23 cellular contexts compared by ENCODE assay signal in the genomic region with DNA sequence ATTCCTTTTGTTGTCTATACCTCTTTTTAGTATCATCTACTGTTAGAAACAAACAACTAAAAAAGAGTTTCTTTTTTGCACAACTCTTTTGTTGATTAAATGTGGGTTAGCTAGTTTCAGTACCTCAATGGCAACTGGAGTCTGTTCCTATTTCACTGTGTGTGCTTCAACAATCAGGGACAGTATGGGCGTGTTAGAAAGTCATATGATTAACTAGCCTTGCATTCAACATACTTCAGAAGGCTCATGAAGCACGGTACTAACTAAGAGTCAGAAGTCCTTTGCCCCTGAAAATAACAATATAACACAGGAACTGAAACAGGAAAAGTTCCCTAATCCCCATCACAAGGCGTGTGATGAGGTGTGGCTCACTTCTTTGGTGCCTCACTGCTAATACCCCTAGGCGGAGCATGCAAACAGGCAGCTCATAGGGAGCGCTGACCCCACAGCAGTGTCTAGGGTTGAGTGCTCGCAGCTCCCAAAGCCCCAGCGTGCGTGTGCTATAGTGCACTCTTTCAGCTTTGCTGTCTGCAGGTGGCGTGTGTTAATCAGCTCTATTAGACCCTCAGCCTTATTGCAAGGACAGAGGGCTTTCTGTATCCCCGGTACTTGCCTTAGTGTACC.
"Had no signal": no experiment of that assay in that cellular context is flagged by ENCODE, and none has a peak within 500 bp of the region (broad histone marks: within the 10 kb centered on the region; RNA-seq: fewer than 3 reads in every experiment).

No MANE protein-coding gene starts in this region.

- H3K4me1 ChIP-seq: foreskin keratinocyte, spleen had no signal

- H2AFZ ChIP-seq: hepatocyte had no signal

- H3K4me3 Mint-ChIP-seq: activated B cell treated with CpG ODN at 0.5 μM for 24 hours; activated CD8-positive, alpha-beta T cell treated with anti-CD3 and anti-CD28 coated beads, Interleukin-2, amount 10 ng/mL, durations not matched to agents 7 days and 5 days; activated naive CD4-positive, alpha-beta T cell treated with anti-CD3 and anti-CD28 coated beads for 36 hours; activated naive CD8-positive, alpha-beta T cell treated with anti-CD3 and anti-CD28 coated beads, Interleukin-2, amount 50 U/mL, for 24 hours; activated T-cell treated with anti-CD3 and anti-CD28 coated beads, Interleukin-2, amount 50 U/mL, for 24 hours; brain; endodermal cell; mesothelial cell of epicardium; nephron; T-helper 2 cell treated with Interferon-gamma antibody and Interleukin-4, amounts not matched to agents 5 μg/mL and 100 μg/mL, for 36 hours had no signal

- H3K4me2 ChIP-seq: hepatocyte had no signal

- H3K79me2 ChIP-seq: hepatocyte had no signal

- H3K27me3 Mint-ChIP-seq: activated B cell treated with CpG ODN at 0.5 μM for 24 hours; activated naive CD8-positive, alpha-beta T cell treated with anti-CD3 and anti-CD28 coated beads, Interleukin-2, amount 50 U/mL, for 24 hours; activated T-cell treated with anti-CD3 and anti-CD28 coated beads, Interleukin-2, amount 50 U/mL, for 24 hours; brain had no signal

- H3K36me3 ChIP-seq: spleen had no signal

- ATAC-seq: activated CD8-positive, alpha-beta T cell treated with anti-CD3 and anti-CD28 coated beads, Interleukin-2, amount 10 ng/mL, durations not matched to agents 7 days and 5 days; activated naive CD8-positive, alpha-beta T cell treated with anti-CD3 and anti-CD28 coated beads, Interleukin-2, amount 50 U/mL, for 24 hours; foreskin keratinocyte; left colon had no signal

- H3K27ac Mint-ChIP-seq: activated B cell treated with CpG ODN at 0.5 μM for 24 hours; activated CD8-positive, alpha-beta T cell treated with anti-CD3 and anti-CD28 coated beads, Interleukin-2, amount 10 ng/mL, durations not matched to agents 7 days and 5 days; activated naive CD4-positive, alpha-beta T cell treated with anti-CD3 and anti-CD28 coated beads for 36 hours; activated naive CD8-positive, alpha-beta T cell treated with anti-CD3 and anti-CD28 coated beads, Interleukin-2, amount 50 U/mL, for 24 hours; activated T-cell treated with anti-CD3 and anti-CD28 coated beads, Interleukin-2, amount 50 U/mL, for 24 hours; brain; endodermal cell; mesothelial cell of epicardium; nephron; T-helper 2 cell treated with Interferon-gamma antibody and Interleukin-4, amounts not matched to agents 5 μg/mL and 100 μg/mL, for 36 hours had no signal

- DNase-seq: activated B cell treated with CpG ODN at 0.5 μM for 24 hours; activated CD4-positive, alpha-beta T cell treated with anti-CD3 and anti-CD28 coated beads for 4 hours; activated CD8-positive, alpha-beta T cell treated with anti-CD3 and anti-CD28 coated beads, Interleukin-2, amount 10 ng/mL, durations not matched to agents 7 days and 5 days; activated naive CD4-positive, alpha-beta T cell treated with anti-CD3 and anti-CD28 coated beads for 36 hours; activated naive CD8-positive, alpha-beta T cell treated with anti-CD3 and anti-CD28 coated beads, Interleukin-2, amount 50 U/mL, for 24 hours; activated T-cell treated with anti-CD3 and anti-CD28 coated beads, Interleukin-2, amount 50 U/mL, for 24 hours; anterior cingulate cortex; caudate nucleus; endodermal cell; foreskin keratinocyte; islet precursor cell; left colon; nucleus accumbens; posterior cingulate gyrus; spleen; stimulated activated naive CD4-positive, alpha-beta T cell had no signal

- H3K27me3 ChIP-seq: foreskin keratinocyte, hepatocyte, spleen had no signal

- H3K36me3 Mint-ChIP-seq: brain, mesothelial cell of epicardium had no signal

- H3K9me3 Mint-ChIP-seq: activated B cell treated with CpG ODN at 0.5 μM for 24 hours; activated T-cell treated with anti-CD3 and anti-CD28 coated beads, Interleukin-2, amount 50 U/mL, for 24 hours; brain; endodermal cell; mesothelial cell of epicardium; nephron; T-helper 2 cell treated with Interferon-gamma antibody and Interleukin-4, amounts not matched to agents 5 μg/mL and 100 μg/mL, for 36 hours had no signal

- H3K4me1 Mint-ChIP-seq: activated B cell treated with CpG ODN at 0.5 μM for 24 hours; activated naive CD8-positive, alpha-beta T cell treated with anti-CD3 and anti-CD28 coated beads, Interleukin-2, amount 50 U/mL, for 24 hours; brain; endodermal cell; mesothelial cell of epicardium; nephron had no signal

- H3K4me3 ChIP-seq: hepatocyte, lung, spleen had no signal

- H3K27ac ChIP-seq: epithelial cell of prostate, foreskin keratinocyte, hepatocyte had no signal
